10 cellular contexts compared by ENCODE assay signal in genomic region chr22:45064313-45065268, GRCh38. TPM values are rescaled to one million over a fixed set of nuclear protein-coding genes. Genes with fewer than 3 reads are reported as not detected.
DNase-seq lines count a peak whose midpoint lies in the region; ATAC-seq, FAIRE-seq and TF ChIP-seq lines count a peak whose summit lies in the region.
"Had no signal": no experiment of that assay in that cellular context is flagged by ENCODE, and none has a peak within 500 bp of the region (broad histone marks: within the 10 kb centered on the region; RNA-seq: fewer than 3 reads in every experiment).

No MANE protein-coding gene starts in this region.

- TF ChIP-seq POLR2A in K562 (conservative IDR thresholded peaks at IDR 0.05) (no peak), stomach (IDR thresholded peaks at IDR 0.05) (no peak)

- no peaks in the 10 kb centered on the region for H3K9me2 ChIP-seq in OCI-LY7 (ENCODE audit: insufficient read depth, low read length)

- in situ Hi-C loops in K562 (cut with MboI): no loop called here

- POLR2A ChIA-PET in GM10248 (lab: Yijun Ruan, JAX): interaction anchor here (0.6 kb wide), 1 partner anchor 233 kb away, joined by 3 read pairs; no protein-coding TSS in a partner anchor
- POLR2A ChIA-PET in K562 (lab: Yijun Ruan, JAX): no interaction called here
- POLR2A ChIA-PET in OCI-LY7 (lab: Charles Lee): no interaction called here

- intact Hi-C loops in K562 (cut with micrococcal nuclease) (no loop called here), OCI-LY7 (cut with micrococcal nuclease; ENCODE audit: unreplicated experiment) (no loop called here), left lung (cut with DNase I) (no loop called here), stomach (cut with DNase I; ENCODE audit: low total_unique reads) (no loop called here)

- no peak for TF ChIP-seq EP300 in K562 (IDR thresholded peaks at IDR 0.05; ENCODE audit: low read length)
- TF ChIP-seq EP300 in stomach (IDR thresholded peaks at IDR 0.05): no peak

- H3K27ac ChIP-seq in RWPE2 (ENCODE audit: poor library complexity, severe bottlenecking): no peak overlapping the region
- H3K27ac ChIP-seq in K562 (ENCODE audit: extremely low read depth, low read depth, low read length): no peak overlapping the region
- H3K27ac ChIP-seq in OCI-LY7 (ENCODE audit: low read depth, low read length, poor library complexity, severe bottlenecking): no peak overlapping the region
- H3K27ac ChIP-seq in left lung: no peak overlapping the region
- H3K27ac ChIP-seq in stomach: no peak overlapping the region

- TF ChIP-seq CTCF in GM10248 (IDR thresholded peaks at IDR 0.05; ENCODE audit: control extremely low read depth, extremely low read depth, low read depth, missing control alignments): no peak
- no peak for TF ChIP-seq CTCF in RWPE2 (IDR thresholded peaks at IDR 0.05; ENCODE audit: poor library complexity, severe bottlenecking)
- TF ChIP-seq CTCF in K562 (IDR thresholded peaks at IDR 0.05 in 2 of 3, conservative IDR thresholded peaks at IDR 0.05 in 1 of 3; ENCODE audit: insufficient read depth in 2 of 3, low read depth in 1 of 3, low read length in 3 of 3): no peak
- no peak for TF ChIP-seq CTCF in OCI-LY7 (conservative IDR thresholded peaks at IDR 0.05; ENCODE audit: low read length)
- no peak for TF ChIP-seq CTCF in left lung (IDR thresholded peaks at IDR 0.05)
- TF ChIP-seq CTCF in stomach (IDR thresholded peaks at IDR 0.05): no peak

- no peak for TF ChIP-seq RAD21 in K562 (CRISPR knock-in tag; conservative IDR thresholded peaks at IDR 0.05 in 1 of 2, IDR thresholded peaks at IDR 0.05 in 1 of 2)

- H3K9ac ChIP-seq in K562 (ENCODE audit: insufficient read depth in 1 of 2, low read depth in 2 of 2, low read length in 2 of 2): no peak overlapping the region

- H3K4me3 ChIP-seq in RWPE2 (ENCODE audit: severe bottlenecking): no peak overlapping the region
- no peak overlapping the region for H3K4me3 ChIP-seq in K562
- no peak overlapping the region for H3K4me3 ChIP-seq in OCI-LY7 (ENCODE audit: low read depth, low read length, poor library complexity, severe bottlenecking)
- no peak overlapping the region for H3K4me3 ChIP-seq in left lung
- H3K4me3 ChIP-seq in stomach: no peak overlapping the region

- H3K4me2 ChIP-seq in K562 (ENCODE audit: insufficient read depth, low read length): peak overlapping the region; percentile 30; the same call in 1 of the 2 replicates
- no peak overlapping the region for H3K4me2 ChIP-seq in OCI-LY7 (ENCODE audit: low read length)

- no peaks in the 10 kb centered on the region for H3K9me1 ChIP-seq in K562 (ENCODE audit: control insufficient read depth, insufficient read depth, low read length)

- no peaks in the 10 kb centered on the region for H3K36me3 ChIP-seq in RWPE2 (ENCODE audit: low read depth)
- no peaks in the 10 kb centered on the region for H3K36me3 ChIP-seq in K562 (ENCODE audit: control insufficient read depth, insufficient read depth, low read length)
- no peaks in the 10 kb centered on the region for H3K36me3 ChIP-seq in OCI-LY7 (ENCODE audit: insufficient read depth, low read length)
- H3K36me3 ChIP-seq in left lung: no peaks in the 10 kb centered on the region
- no peaks in the 10 kb centered on the region for H3K36me3 ChIP-seq in stomach

- ATAC-seq in RWPE2 (ENCODE audit: low read depth) (peak; percentile 67), K562 (no peak), left lung (no peak), HG03521 (IDR thresholded peaks at IDR 0.05; ENCODE audit: unreplicated experiment) (no peak)

- peaks cover 9% of the 10 kb centered on the region for H3K4me1 ChIP-seq in RWPE2 (ENCODE audit: insufficient read depth, poor library complexity, severe bottlenecking)
- H3K4me1 ChIP-seq in K562 (replicated peaks in 1 of 2; ENCODE audit: control insufficient read depth in 2 of 2, insufficient read depth in 2 of 2, low read length in 2 of 2): no peaks in the 10 kb centered on the region; a peak in 2 of 5 replicates
- no peaks in the 10 kb centered on the region for H3K4me1 ChIP-seq in OCI-LY7 (ENCODE audit: insufficient read depth, low read length, poor library complexity, severe bottlenecking)
- no peaks in the 10 kb centered on the region for H3K4me1 ChIP-seq in left lung
- no peaks in the 10 kb centered on the region for H3K4me1 ChIP-seq in stomach

- H4K20me1 ChIP-seq in K562 (replicated peaks; ENCODE audit: control insufficient read depth, insufficient read depth, low read length) (no peaks in the 10 kb centered on the region), OCI-LY7 (ENCODE audit: insufficient read depth, low read length) (no peaks in the 10 kb centered on the region)

- FAIRE-seq in K562 (lab: Jason Lieb, UNC): no peak

- H3K9me3 ChIP-seq in RWPE2 (ENCODE audit: severe bottlenecking): no peaks in the 10 kb centered on the region
- H3K9me3 ChIP-seq in K562 (replicated peaks; ENCODE audit: control insufficient read depth, insufficient read depth, low read depth, low read length): no peaks in the 10 kb centered on the region
- H3K9me3 ChIP-seq in OCI-LY7 (ENCODE audit: low read length): no peaks in the 10 kb centered on the region
- H3K9me3 ChIP-seq in left lung: no peaks in the 10 kb centered on the region
- H3K9me3 ChIP-seq in stomach: peaks cover 0 to 7% (median 0%) of the 10 kb centered on the region in 4 donors

- peak; percentile 76 for DNase-seq in GM10248 (ENCODE audit: extremely low spot score)
- DNase-seq in RWPE2 (ENCODE audit: low spot score): no peak
- DNase-seq in K562 (ENCODE audit: extremely low read depth in 1 of 4, low spot score in 3 of 4): peak in 3 of 4 experiments; percentile 12 to 20 (median 13)
- peak; percentile 26 for DNase-seq in stimulated activated CD4-positive, alpha-beta T cell treated with anti-CD3 and anti-CD28 coated beads, Interleukin-2, amount 100 ng/mL, for 4 hours (ENCODE audit: low read depth)
- DNase-seq in OCI-LY7 (ENCODE audit: low spot score): no peak
- DNase-seq in left lung: no peak
- no peak for DNase-seq in stomach
- DNase-seq: cerebellar nuclear complex, NCI-H146 had no signal

- CTCF ChIA-PET in GM10248 (lab: Yijun Ruan, JAX): interaction anchor here (1.2 kb wide), 1 partner anchor 10 kb away, joined by 4 read pairs; no protein-coding TSS in a partner anchor
- CTCF ChIA-PET in K562 (lab: Yijun Ruan, JAX; ENCODE audit: low intra/inter-chr PET ratio): no interaction called here
- CTCF ChIA-PET in OCI-LY7 (lab: Charles Lee; ENCODE audit: unreplicated experiment): no interaction called here

- no peaks in the 10 kb centered on the region for H3K79me2 ChIP-seq in K562 (ENCODE audit: control insufficient read depth, insufficient read depth, low read length)
- no peaks in the 10 kb centered on the region for H3K79me2 ChIP-seq in OCI-LY7 (ENCODE audit: insufficient read depth, low read depth, low read length)

- no peaks in the 10 kb centered on the region for H3K27me3 ChIP-seq in RWPE2 (ENCODE audit: insufficient read depth, poor library complexity, severe bottlenecking)
- H3K27me3 ChIP-seq in K562 (ENCODE audit: control insufficient read depth in 2 of 2, insufficient read depth in 2 of 2, low read length in 2 of 2): peaks cover 0 to 14% of the 10 kb centered on the region in 2 experiments; a peak in 1 of 5 replicates
- peaks cover 0 to 14% of the 10 kb centered on the region in 2 donors for H3K27me3 ChIP-seq in left lung
- peaks cover 0 to 33% (median 0%) of the 10 kb centered on the region in 3 donors for H3K27me3 ChIP-seq in stomach

- BruUV-seq in K562 (replicated peaks; lab: Mats Ljungman, UMichigan) (no TSS peak), OCI-LY7 (replicated peaks; lab: Mats Ljungman, UMichigan) (no TSS peak)

- 1% methylated on average over 17 of the region's 18 CpGs for WGBS in K562 (ENCODE audit: insufficient coverage, low coverage, missing lambda C conversion rate)
- 51 to 60% (median 59%) methylated on average over 18 of the region's 18 CpGs for WGBS in stomach, 5 donors

- H2AFZ ChIP-seq in K562 (ENCODE audit: low read depth, low read length): no peak overlapping the region
- H2AFZ ChIP-seq in OCI-LY7 (ENCODE audit: low read length): no peak overlapping the region

TF ChIP-seq in K562, 482 proteins besides CTCF, POLR2A, EP300 and RAD21 (continues in another document):
- peak; percentile 38; the same call in 1 of the 2 replicates for TF ChIP-seq CREM (IDR thresholded peaks at IDR 0.05; ENCODE audit: low read depth)

RNA-seq across cellular contexts. Expression of gene PHF21B, which starts 54.8 kb away (rescaled TPM):
- 0.62 TPM in 1 of 2 replicates, not detected in the other for total RNA-seq in K562 (2011; cell fraction: chromatin; rRNA removed; ENCODE audit: low replicate concordance)
- 0.13 and 0.33 TPM in 2 replicates for total RNA-seq in K562 (2011; cell fraction: nucleolus; rRNA removed)
- total RNA-seq in K562 (2011; cell fraction: nucleoplasm; rRNA removed): not detected in 2 replicates
- total RNA-seq in K562 (2014; rRNA removed) (not detected in 2 replicates), K562 (2014; rRNA removed; fragmentation: Illumina TruSeq; extraction: Trizol) (not detected in 2 replicates), K562 (2015; rRNA removed; fragmentation: Illumina TruSeq; extraction: Trizol) (not detected in 2 replicates), K562 (2021) (0.22 TPM in 1 of 2 replicates, not detected in the other), OCI-LY7 (2022) (12.4 TPM in 2 replicates), left lung (under 1 TPM in 1 of 2 donors, not detected in 1; 0.24 TPM), stomach (under 1 TPM in 1 of 5 donors, not detected in 4; 0.37 TPM)
- polyA plus RNA-seq in K562 (2011; rRNA removed) (not detected in 2 replicates), K562 (2014; fragmentation: Illumina TruSeq; extraction: Trizol) (not detected in 2 replicates), K562 (2014; fragmentation: Nextera tagmentation; extraction: Ambion mirVana) (not detected), K562 (2014; rRNA removed) (0.04 TPM in 1 of 2 replicates, not detected in the other), stomach (under 1 TPM; 0.12 to 0.45 (median 0.15) TPM)
- not detected in 2 replicates for polyA plus RNA-seq in K562 (2011; cell fraction: cytosol; rRNA removed)
- 0.21 TPM in 1 of 2 replicates, not detected in the other for polyA plus RNA-seq in K562 (2011; cell fraction: nucleus; rRNA removed)
- polyA plus RNA-seq in K562 (2012): not detected in 2 replicates
- not detected in 2 replicates for polyA minus RNA-seq in K562 (2011; rRNA and poly(A)+ RNA removed)
- not detected in 2 replicates for polyA minus RNA-seq in K562 (2011; cell fraction: cytosol; rRNA and poly(A)+ RNA removed)
- not detected in 2 replicates for polyA minus RNA-seq in K562 (2011; cell fraction: nucleus; rRNA and poly(A)+ RNA removed)
- 3.1 and 9.4 TPM in 2 replicates for total RNA-seq in OCI-LY7 (2014; rRNA removed; shearing (Covaris generic))

Comparison
In these comparisons a context has a peak if more than half of its experiments do, and no peak if none do; other contexts are left out.
1. DNase-seq: peak in GM10248 (single experiment), K562 (3 of 4) and stimulated activated CD4-positive, alpha-beta T cell treated with anti-CD3 and anti-CD28 coated beads, Interleukin-2, amount 100 ng/mL, for 4 hours (single experiment); none in RWPE2 (single experiment), OCI-LY7 (single experiment), left lung (0 of 2) and stomach (single experiment).